ENCODE assay signal across 9 cellular contexts in genomic region chr11:72625746-72626636, GRCh38. TPM values are rescaled to one million over a fixed set of nuclear protein-coding genes. Genes with fewer than 3 reads are reported as not detected.
A peak's percentile ranks its signal among the peaks of the same experiment; 100 is the strongest.
DNase-seq lines count a peak whose midpoint lies in the region; ATAC-seq, FAIRE-seq and TF ChIP-seq lines count a peak whose summit lies in the region.
"Had no signal": no experiment of that assay in that cellular context is flagged by ENCODE, and none has a peak within 500 bp of the region (broad histone marks: within the 10 kb centered on the region; RNA-seq: fewer than 3 reads in every experiment).

No MANE protein-coding gene starts in this region.

- in situ Hi-C loops in IMR-90 (cut with MboI; ENCODE audit: low sequenced_read_pairs) = no loop called here
- in situ Hi-C loops in HepG2 (cut with HindIII; ENCODE audit: extremely low pct_ligation_motif_present, low pct_unique_long_range_greater_than_20kb) = no loop called here

- H3K4me2 ChIP-seq in IMR-90 (ENCODE audit: low read depth, low read length) (no peak overlapping the region), HepG2 (ENCODE audit: low read depth, low read length) (peak overlapping the region; percentile 83)

- POLR2A ChIA-PET in IMR-90 (lab: Charles Lee; ENCODE audit: unreplicated experiment) (no interaction called here), HepG2 (lab: Yijun Ruan, JAX) (no interaction called here)

- H3K27me3 Mint-ChIP-seq in T-helper 17 cell = peaks cover 24% of the 10 kb centered on the region

- H2BK20ac ChIP-seq in IMR-90 (ENCODE audit: low read depth, low read length) = no peak overlapping the region

- H2BK120ac ChIP-seq in IMR-90 (ENCODE audit: low read depth, low read length) = no peak overlapping the region

- no peak overlapping the region for H3K14ac ChIP-seq in IMR-90 (replicated peaks; ENCODE audit: low read depth, low read length)

- H3K4me3 ChIP-seq in IMR-90 (ENCODE audit: insufficient read depth, low read depth, low read length) = no peak overlapping the region
- peak overlapping the region in 1 of 3 experiments; percentile 54; a peak in 3 of 6 replicates for H3K4me3 ChIP-seq in HepG2 (replicated peaks in 1 of 3; ENCODE audit: insufficient read depth in 1 of 3, low read depth in 2 of 3, low read length in 3 of 3)
- H3K4me3 ChIP-seq in stomach = peak overlapping the region in 1 of 4 donors; percentile 3
- no peak overlapping the region for H3K4me3 ChIP-seq in effector memory CD4-positive, alpha-beta T cell (ENCODE audit: insufficient read depth, low read depth, low read length, poor library complexity, severe bottlenecking)

- peak; percentile 27 for DNase-seq in IMR-90
- peak; percentile 87 for DNase-seq in dermis blood vessel endothelial cell
- DNase-seq in HepG2 (ENCODE audit: low spot score) = peak; percentile 53
- DNase-seq in stomach = peak; percentile 68
- no peak for DNase-seq in effector memory CD4-positive, alpha-beta T cell
- DNase-seq in T-helper 17 cell = no peak
- no peak for DNase-seq in activated effector memory CD4-positive, alpha-beta T cell treated with Interleukin-2 at 50 U/mL for 16 hours
- DNase-seq in stimulated activated CD4-positive, alpha-beta T cell treated with anti-CD3 and anti-CD28 coated beads, Interleukin-15, amount 100 ng/mL, for 24 hours = no peak
- DNase-seq: NCI-H2107 had no signal

- H3K56ac ChIP-seq in IMR-90 (ENCODE audit: extremely low read depth, insufficient read depth, low read length) = no peak overlapping the region

- TF ChIP-seq CTCF in IMR-90 (conservative IDR thresholded peaks at IDR 0.05; ENCODE audit: low read depth, low read length) (no peak), HepG2 (CRISPR knock-in tag; IDR thresholded peaks at IDR 0.05) (0 out of 2 replicates have a peak, but pooled peaks have one; percentile 6), stomach (IDR thresholded peaks at IDR 0.05) (no peak)

- H3K9me1 ChIP-seq in IMR-90 (ENCODE audit: insufficient read depth, low read length) = no peaks in the 10 kb centered on the region

- H3K36me3 Mint-ChIP-seq in T-helper 17 cell (ENCODE audit: low read depth) = peaks cover 9% of the 10 kb centered on the region

- FAIRE-seq in HepG2 (lab: Jason Lieb, UNC) = no peak

- peaks cover 7% of the 10 kb centered on the region; the same call in 1 of the 2 replicates for H3K4me1 ChIP-seq in IMR-90 (ENCODE audit: control insufficient read depth, insufficient read depth, low read length)
- H3K4me1 ChIP-seq in HepG2 (ENCODE audit: insufficient read depth, low read length) = peaks cover 26% of the 10 kb centered on the region
- peaks cover 17 to 67% (median 45%) of the 10 kb centered on the region in 4 donors for H3K4me1 ChIP-seq in stomach
- H3K4me1 ChIP-seq in effector memory CD4-positive, alpha-beta T cell (ENCODE audit: control insufficient read depth, insufficient read depth, low read length, poor library complexity, severe bottlenecking) = peaks cover 4% of the 10 kb centered on the region

- TF ChIP-seq EP300 in HepG2 (IDR thresholded peaks at IDR 0.05; ENCODE audit: low read depth in 2 of 2, low read length in 2 of 2) (no peak), HepG2 (CRISPR knock-in tag; IDR thresholded peaks at IDR 0.05; ENCODE audit: borderline replicate concordance) (no peak), stomach (IDR thresholded peaks at IDR 0.05) (no peak)

- H4K20me1 ChIP-seq in IMR-90 (ENCODE audit: insufficient read depth, low read length) (no peaks in the 10 kb centered on the region; the same call in 1 of the 2 replicates), HepG2 (ENCODE audit: insufficient read depth, low read length) (no peaks in the 10 kb centered on the region)

- peak overlapping the region; percentile 50 for H2AK9ac ChIP-seq in IMR-90 (replicated peaks; ENCODE audit: low read depth, low read length, poor library complexity)

- H3K79me2 ChIP-seq in HepG2 (ENCODE audit: insufficient read depth, low read length) = no peaks in the 10 kb centered on the region

- no peaks in the 10 kb centered on the region for H3K36me3 ChIP-seq in IMR-90 (ENCODE audit: control insufficient read depth, insufficient read depth, low read length)
- H3K36me3 ChIP-seq in HepG2 (replicated peaks in 1 of 2; ENCODE audit: control insufficient read depth in 1 of 2, insufficient read depth in 2 of 2, low read length in 2 of 2) = no peaks in the 10 kb centered on the region
- no peaks in the 10 kb centered on the region for H3K36me3 ChIP-seq in stomach
- H3K36me3 ChIP-seq in effector memory CD4-positive, alpha-beta T cell (ENCODE audit: control insufficient read depth, insufficient read depth, low read length) = no peaks in the 10 kb centered on the region

- ATAC-seq in IMR-90 (ENCODE audit: low read depth) (peak; percentile 92), HepG2 (peak; percentile 92), T-helper 17 cell (no peak)

- intact Hi-C loops in IMR-90 (cut with micrococcal nuclease) (no loop called here), HepG2 (cut with micrococcal nuclease; ENCODE audit: unreplicated experiment) (no loop called here), stomach (cut with DNase I; ENCODE audit: low total_unique reads) (no loop called here)

- CTCF ChIA-PET in IMR-90 (lab: Yijun Ruan, JAX) = interaction anchor here (1.5 kb wide), 1 partner anchor 10 kb away, joined by 4 read pairs; no protein-coding TSS in a partner anchor
- CTCF ChIA-PET in HepG2 (lab: Yijun Ruan, JAX; ENCODE audit: low intra/inter-chr PET ratio, low total read pairs) = no interaction called here

- no peak overlapping the region for H4K5ac ChIP-seq in IMR-90 (ENCODE audit: low read depth, low read length)

- H3K18ac ChIP-seq in IMR-90 (ENCODE audit: low read depth, low read length) = no peak overlapping the region

- H3K23ac ChIP-seq in IMR-90 (ENCODE audit: low read depth, low read length) = no peak overlapping the region

- H2AFZ ChIP-seq in IMR-90 (replicated peaks; ENCODE audit: low read length, poor library complexity) (peak overlapping the region; percentile 40), HepG2 (ENCODE audit: low read length) (peak overlapping the region; percentile 52)

- no peak overlapping the region for H3K27ac Mint-ChIP-seq in T-helper 17 cell

- no peak overlapping the region for H2BK5ac ChIP-seq in IMR-90 (ENCODE audit: low read depth, low read length, poor library complexity, severe bottlenecking)

- dilution Hi-C loops in IMR-90 (cut with HindIII; ENCODE audit: low sequenced_read_pairs, unreplicated experiment) = no loop called here

- 22% methylated on average over 12 of the region's 25 CpGs; no CpG with 5 or more reads in 1 of the 2 experiments for WGBS in IMR-90 (ENCODE audit: extremely low coverage in 2 of 2, insufficient read length in 1 of 2), 2 experiments
- WGBS in HepG2 (ENCODE audit: low lambda C conversion rate) = 31% methylated on average over 10 of the region's 25 CpGs
- WGBS in stomach, 5 donors = 29 to 47% (median 39%) methylated on average over 14 to 25 of the region's 25 CpGs

- no peak overlapping the region for H3K9ac ChIP-seq in IMR-90 (ENCODE audit: low read depth, low read length)
- peak overlapping the region; percentile 39; the same call in 1 of the 2 replicates for H3K9ac ChIP-seq in HepG2 (ENCODE audit: insufficient read depth, low read depth, low read length)

- no peak overlapping the region for H2BK15ac ChIP-seq in IMR-90 (ENCODE audit: low read depth, low read length)

- BruUV-seq in IMR-90 (replicated peaks; lab: Mats Ljungman, UMichigan) (no TSS peak), HepG2 (replicated peaks; lab: Mats Ljungman, UMichigan) (no TSS peak)

- no peak overlapping the region for H3K4me3 Mint-ChIP-seq in T-helper 17 cell

- no peak overlapping the region; a peak in 1 of 4 replicates for H4K8ac ChIP-seq in IMR-90 (ENCODE audit: low read depth in 2 of 2, low read length in 2 of 2)

- no peak for TF ChIP-seq RAD21 in IMR-90 (IDR thresholded peaks at IDR 0.05; ENCODE audit: low read length)
- no peak for TF ChIP-seq RAD21 in HepG2 (CRISPR knock-in tag; IDR thresholded peaks at IDR 0.05)

- H3K79me1 ChIP-seq in IMR-90 (ENCODE audit: low read depth in 1 of 2, low read length in 2 of 2) = no peaks in the 10 kb centered on the region

- H3K9me3 ChIP-seq in IMR-90 (ENCODE audit: control insufficient read depth, insufficient read depth, low read length) = no peaks in the 10 kb centered on the region
- H3K9me3 ChIP-seq in HepG2 (ENCODE audit: low read length) = no peaks in the 10 kb centered on the region
- H3K9me3 ChIP-seq in stomach = no peaks in the 10 kb centered on the region
- no peaks in the 10 kb centered on the region for H3K9me3 ChIP-seq in effector memory CD4-positive, alpha-beta T cell (ENCODE audit: control insufficient read depth, low read length)
- H3K9me3 ChIP-seq in T-helper 17 cell (ENCODE audit: control insufficient read depth, low read length, poor library complexity, severe bottlenecking) = no peaks in the 10 kb centered on the region

- 0 out of 2 replicates have a peak overlapping the region, but pooled peaks have one; percentile 1 for H2AK5ac ChIP-seq in IMR-90 (ENCODE audit: low read depth, low read length)

- H3K27ac ChIP-seq in IMR-90 (ENCODE audit: insufficient read depth, low read length) (no peak overlapping the region), HepG2 (ENCODE audit: extremely low read length, insufficient read depth, low read length) (no peak overlapping the region), stomach (peak overlapping the region; percentile 48 to 81 (median 68))
- no peak overlapping the region for H3K27ac ChIP-seq in effector memory CD4-positive, alpha-beta T cell (ENCODE audit: insufficient read depth, low read length, poor library complexity, severe bottlenecking)

- H4K91ac ChIP-seq in IMR-90 (ENCODE audit: insufficient read depth, low read depth, low read length) = no peak overlapping the region

- TF ChIP-seq POLR2A in IMR-90 (IDR thresholded peaks at IDR 0.05; ENCODE audit: low read depth, low read length) (no peak), HepG2 (IDR thresholded peaks at IDR 0.05; ENCODE audit: insufficient read depth in 1 of 2, low read depth in 2 of 2, low read length in 2 of 2) (no peak), stomach (IDR thresholded peaks at IDR 0.05) (no peak)

- H3K27me3 ChIP-seq in IMR-90 (ENCODE audit: control insufficient read depth, insufficient read depth, low read length) (peaks cover 58% of the 10 kb centered on the region), HepG2 (ENCODE audit: control insufficient read depth in 1 of 2, insufficient read depth in 2 of 2, low read length in 2 of 2) (peaks cover 7 to 58% of the 10 kb centered on the region in 2 experiments), stomach (no peaks in the 10 kb centered on the region)
- H3K27me3 ChIP-seq in effector memory CD4-positive, alpha-beta T cell (replicated peaks; ENCODE audit: control insufficient read depth, insufficient read depth, low read length, poor library complexity, severe bottlenecking) = no peaks in the 10 kb centered on the region

- peaks cover 24% of the 10 kb centered on the region for H3K4me1 Mint-ChIP-seq in T-helper 17 cell

- H3K4ac ChIP-seq in IMR-90 (ENCODE audit: low read depth, low read length) = no peak overlapping the region

RNA-seq across cellular contexts. Expression of gene PDE2A, which starts 48.2 kb away (rescaled TPM):
- total RNA-seq in IMR-90 (2012; rRNA removed) (not detected in 2 replicates), dermis blood vessel endothelial cell (351 and 380 TPM in 2 replicates), HepG2 (2016; rRNA removed; fragmentation: Illumina TruSeq; extraction: Trizol) (not detected in 2 replicates), stomach (100 to 1,000 TPM in 2 of 5 donors, 10 to 100 TPM in 2, 1 to 10 TPM in 1; 3.5 to 548 (median 35.8) TPM), T-helper 17 cell (1 to 10 TPM; 2.7 to 4.9 TPM)
- polyA plus RNA-seq in IMR-90 (2012; rRNA removed) (0.02 and 0.06 TPM in 2 replicates), HepG2 (2011; rRNA removed) (2.8 and 3.1 TPM in 2 replicates), stomach (10 to 100 TPM in 2 of 3 donors, 1 to 10 TPM in 1; 4.7 to 17.8 (median 14.1) TPM)
- polyA plus RNA-seq in IMR-90 (2012; cell fraction: cytosol; rRNA removed) = 0.01 and 0.22 TPM in 2 replicates
- 0.17 and 0.21 TPM in 2 replicates for polyA plus RNA-seq in IMR-90 (2012; cell fraction: nucleus; rRNA removed; ENCODE audit: low replicate concordance)
- total RNA-seq in HepG2 (2016; cell fraction: cytosol; rRNA removed; fragmentation: Illumina TruSeq; extraction: Trizol; ENCODE audit: low read depth) = not detected in 2 replicates
- total RNA-seq in HepG2 (2016; cell fraction: insoluble cytoplasmic fraction; rRNA removed; fragmentation: Illumina TruSeq; extraction: Trizol) = 0.19 TPM in 1 of 2 replicates, not detected in the other
- not detected in 2 replicates for total RNA-seq in HepG2 (2016; cell fraction: membrane; rRNA removed; fragmentation: Illumina TruSeq; extraction: Trizol)
- total RNA-seq in HepG2 (2016; cell fraction: nucleus; rRNA removed; fragmentation: Illumina TruSeq; extraction: Trizol) = 0.81 TPM in 1 of 2 replicates, not detected in the other
- 0.74 and 0.82 TPM in 2 replicates for polyA plus RNA-seq in HepG2 (2011; cell fraction: cytosol; rRNA removed)
- polyA plus RNA-seq in HepG2 (2011; cell fraction: nucleus; rRNA removed) = 12.4 and 12.9 TPM in 2 replicates
- polyA plus RNA-seq in HepG2 (2012) = 1.1 and 1.3 TPM in 2 replicates
- not detected in 2 replicates for polyA plus RNA-seq in HepG2 (2016; cell fraction: cytosol; fragmentation: Illumina TruSeq; extraction: Trizol; ENCODE audit: low read depth)
- polyA plus RNA-seq in HepG2 (2016; cell fraction: insoluble cytoplasmic fraction; fragmentation: Illumina TruSeq; extraction: Trizol; ENCODE audit: low read depth) = not detected in 2 replicates
- not detected in 2 replicates for polyA plus RNA-seq in HepG2 (2016; cell fraction: membrane; fragmentation: Illumina TruSeq; extraction: Trizol; ENCODE audit: low read depth)
- polyA plus RNA-seq in HepG2 (2016; cell fraction: nucleus; fragmentation: Illumina TruSeq; extraction: Trizol; ENCODE audit: insufficient read depth, low read depth) = not detected in 2 replicates
- 1.6 and 410 TPM in 2 replicates for polyA minus RNA-seq in HepG2 (2011; rRNA and poly(A)+ RNA removed; ENCODE audit: low replicate concordance)
- 0.62 and 1.1 TPM in 2 replicates for polyA minus RNA-seq in HepG2 (2011; cell fraction: cytosol; rRNA and poly(A)+ RNA removed)
- 2.2 and 3.6 TPM in 2 replicates for polyA minus RNA-seq in HepG2 (2011; cell fraction: nucleus; rRNA and poly(A)+ RNA removed)

Comparison
In these comparisons a context has a peak if more than half of its experiments do, and no peak if none do; other contexts are left out.
1. DNase-seq: peak in IMR-90 (single experiment), dermis blood vessel endothelial cell (single experiment), HepG2 (single experiment) and stomach (single experiment); none in effector memory CD4-positive, alpha-beta T cell (0 of 3), T-helper 17 cell (0 of 3), activated effector memory CD4-positive, alpha-beta T cell treated with Interleukin-2 at 50 U/mL for 16 hours (single experiment) and stimulated activated CD4-positive, alpha-beta T cell treated with anti-CD3 and anti-CD28 coated beads, Interleukin-15, amount 100 ng/mL, for 24 hours (single experiment).
2. H3K27ac ChIP-seq: peak in stomach (5 of 5); none in IMR-90 (single experiment), HepG2 (single experiment) and effector memory CD4-positive, alpha-beta T cell (single experiment).